ENCODE assay signal across 12 cellular contexts in genomic region chr1:196324345-196324744, GRCh38.
"Had no signal": no experiment of that assay in that cellular context is flagged by ENCODE, and none has a peak within 500 bp of the region (broad histone marks: within the 10 kb centered on the region; RNA-seq: fewer than 3 reads in every experiment).

No MANE protein-coding gene starts in this region.

- H3K27ac Mint-ChIP-seq: activated CD4-positive, alpha-beta memory T cell treated with anti-CD3 and anti-CD28 coated beads for 36 hours; activated naive CD8-positive, alpha-beta T cell treated with anti-CD3 and anti-CD28 coated beads for 36 hours; naive thymus-derived CD4-positive, alpha-beta T cell; T-helper 2 cell treated with Interferon-gamma antibody and Interleukin-4, amounts not matched to agents 5 μg/mL and 100 μg/mL, for 36 hours had no signal

- H3K4me1 ChIP-seq: gastroesophageal sphincter, lower lobe of right lung had no signal

- H3K4me3 ChIP-seq: cardiac muscle cell, gastroesophageal sphincter, lower lobe of right lung had no signal

- H3K9me3 Mint-ChIP-seq: activated CD4-positive, alpha-beta memory T cell treated with anti-CD3 and anti-CD28 coated beads for 36 hours; activated naive CD8-positive, alpha-beta T cell treated with anti-CD3 and anti-CD28 coated beads for 36 hours; activated T-cell treated with anti-CD3 and anti-CD28 coated beads, Interleukin-2, amount 50 U/mL, for 4 hours; naive thymus-derived CD4-positive, alpha-beta T cell; T-helper 2 cell treated with Interferon-gamma antibody and Interleukin-4, amounts not matched to agents 5 μg/mL and 100 μg/mL, for 36 hours had no signal

- H3K27ac ChIP-seq: cardiac muscle cell, gastroesophageal sphincter, lower lobe of right lung had no signal

- H3K36me3 ChIP-seq: cardiac muscle cell, gastroesophageal sphincter, lower lobe of right lung had no signal

- H3K27me3 ChIP-seq: cardiac muscle cell, gastroesophageal sphincter had no signal

- H3K27me3 Mint-ChIP-seq: activated CD4-positive, alpha-beta memory T cell treated with anti-CD3 and anti-CD28 coated beads for 36 hours; activated naive CD8-positive, alpha-beta T cell treated with anti-CD3 and anti-CD28 coated beads for 36 hours; naive thymus-derived CD4-positive, alpha-beta T cell had no signal

- ATAC-seq: activated T-cell treated with anti-CD3 and anti-CD28 coated beads, Interleukin-2, amount 50 U/mL, for 4 hours; gastroesophageal sphincter; lower lobe of right lung; naive thymus-derived CD4-positive, alpha-beta T cell had no signal

- DNase-seq: activated CD4-positive, alpha-beta memory T cell treated with anti-CD3 and anti-CD28 coated beads for 36 hours; activated CD4-positive, alpha-beta T cell treated with anti-CD3 and anti-CD28 coated beads for 1 hour; activated gamma-delta T cell; activated naive CD8-positive, alpha-beta T cell treated with anti-CD3 and anti-CD28 coated beads for 36 hours; activated T-cell treated with anti-CD3 and anti-CD28 coated beads, Interleukin-2, amount 50 U/mL, for 4 hours; anterior cingulate cortex; lower lobe of right lung; naive thymus-derived CD4-positive, alpha-beta T cell; posterior cingulate gyrus had no signal

- H3K36me3 Mint-ChIP-seq: activated CD4-positive, alpha-beta memory T cell treated with anti-CD3 and anti-CD28 coated beads for 36 hours; activated naive CD8-positive, alpha-beta T cell treated with anti-CD3 and anti-CD28 coated beads for 36 hours; naive thymus-derived CD4-positive, alpha-beta T cell had no signal

- H3K4me1 Mint-ChIP-seq: activated naive CD8-positive, alpha-beta T cell treated with anti-CD3 and anti-CD28 coated beads for 36 hours; naive thymus-derived CD4-positive, alpha-beta T cell had no signal

- H3K4me3 Mint-ChIP-seq: activated CD4-positive, alpha-beta memory T cell treated with anti-CD3 and anti-CD28 coated beads for 36 hours; activated naive CD8-positive, alpha-beta T cell treated with anti-CD3 and anti-CD28 coated beads for 36 hours; activated T-cell treated with anti-CD3 and anti-CD28 coated beads, Interleukin-2, amount 50 U/mL, for 4 hours; naive thymus-derived CD4-positive, alpha-beta T cell; T-helper 2 cell treated with Interferon-gamma antibody and Interleukin-4, amounts not matched to agents 5 μg/mL and 100 μg/mL, for 36 hours had no signal
